In the genomic region with DNA sequence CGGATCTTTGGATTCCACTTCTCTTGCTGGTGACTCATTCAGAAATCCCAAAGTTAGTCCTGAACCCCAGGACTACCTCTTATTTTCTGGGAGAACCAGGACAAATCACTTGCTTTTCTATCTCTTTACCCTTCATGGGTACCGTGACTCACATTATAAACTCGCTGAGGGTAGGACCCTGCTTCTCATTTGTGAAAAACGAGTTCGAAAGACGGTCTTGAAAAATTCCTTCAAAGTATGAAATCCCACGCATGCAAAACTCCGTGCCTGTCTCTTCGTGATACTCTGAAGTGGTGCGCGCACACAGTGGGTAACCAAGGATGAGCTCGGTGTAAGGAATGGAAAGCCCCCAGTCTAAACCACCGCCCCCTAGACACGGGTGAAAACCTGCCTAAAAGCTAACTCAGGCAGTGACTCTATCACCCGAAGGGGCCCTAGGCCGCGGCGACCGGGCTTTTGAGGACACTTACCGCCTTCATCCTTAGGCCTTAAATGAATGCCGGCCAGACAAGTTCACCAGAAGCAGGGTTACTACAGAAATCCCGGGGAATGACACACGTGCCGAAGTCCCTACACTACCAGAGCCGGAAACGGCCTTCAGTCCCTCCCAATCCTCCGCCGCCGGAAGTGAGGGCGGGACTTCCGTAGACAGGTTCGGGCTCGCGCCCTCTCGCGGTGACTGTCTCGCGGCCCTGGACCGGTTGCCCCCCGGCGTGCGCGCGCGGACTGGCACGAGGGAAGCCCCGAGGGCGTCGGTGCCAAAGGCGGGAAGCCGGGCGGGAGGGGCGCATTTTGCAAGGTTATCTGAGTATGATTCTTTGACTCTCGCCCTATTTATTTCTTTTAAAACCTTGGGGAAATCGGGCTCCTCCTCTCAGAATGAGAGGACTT, we compare ENCODE assay signal across 8 cellular contexts. TPM values are rescaled to one million over a fixed set of nuclear protein-coding genes. Genes with fewer than 3 reads are reported as not detected.
DNase-seq lines count a peak whose midpoint lies in the region; ATAC-seq and TF ChIP-seq lines count a peak whose summit lies in the region.

A gene with protein sequence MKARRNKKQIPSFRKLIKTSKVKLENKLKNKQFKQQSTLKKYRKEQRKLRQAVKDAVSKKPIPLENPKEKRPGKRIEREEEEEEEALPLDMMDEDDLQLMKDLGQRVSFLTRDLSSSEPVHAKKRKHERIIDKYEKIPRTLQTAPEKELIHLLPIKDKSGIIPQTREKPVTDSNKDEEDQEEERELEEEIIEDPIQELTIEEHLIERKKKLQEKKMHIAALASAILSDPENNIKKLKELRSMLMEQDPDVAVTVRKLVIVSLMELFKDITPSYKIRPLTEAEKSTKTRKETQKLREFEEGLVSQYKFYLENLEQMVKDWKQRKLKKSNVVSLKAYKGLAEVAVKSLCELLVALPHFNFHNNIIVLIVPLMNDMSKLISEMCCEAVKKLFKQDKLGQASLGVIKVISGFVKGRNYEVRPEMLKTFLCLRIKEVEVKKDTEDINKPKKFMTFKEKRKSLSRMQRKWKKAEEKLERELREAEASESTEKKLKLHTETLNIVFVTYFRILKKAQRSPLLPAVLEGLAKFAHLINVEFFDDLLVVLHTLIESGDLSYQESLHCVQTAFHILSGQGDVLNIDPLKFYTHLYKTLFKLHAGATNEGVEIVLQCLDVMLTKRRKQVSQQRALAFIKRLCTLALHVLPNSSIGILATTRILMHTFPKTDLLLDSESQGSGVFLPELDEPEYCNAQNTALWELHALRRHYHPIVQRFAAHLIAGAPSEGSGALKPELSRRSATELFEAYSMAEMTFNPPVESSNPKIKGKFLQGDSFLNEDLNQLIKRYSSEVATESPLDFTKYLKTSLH (minus strand): TSS at position 580 of the 891 bp plus-strand sequence. CDS start 101 bp downstream, at position 479.

- H3K9ac ChIP-seq in HUES64 (ENCODE audit: low read depth, low read length) (peak within 1 kb of the TSS; percentile 86), OCI-LY3 (ENCODE audit: low read length) (peak within 1 kb of the TSS; percentile 98)

- peak within 1 kb of the TSS; percentile 90 for H3K4me2 ChIP-seq in OCI-LY3 (ENCODE audit: low read length)

- H3K36me3 ChIP-seq in HUES64 (ENCODE audit: insufficient read depth, low read length) (peaks cover 39% of the 10 kb centered on the region), OCI-LY3 (replicated peaks; ENCODE audit: low read depth, low read length) (peaks cover 18% of the 10 kb centered on the region)

- peak; percentile 98 for ATAC-seq in GM21447 (IDR thresholded peaks at IDR 0.05; ENCODE audit: unreplicated experiment)

- H3K27me3 ChIP-seq in HUES64 (ENCODE audit: insufficient read depth, low read length) (peaks cover 34% of the 10 kb centered on the region), OCI-LY3 (ENCODE audit: low read depth, low read length) (no peaks in the 10 kb centered on the region)

- peaks cover 13% of the 10 kb centered on the region for H3K4me1 ChIP-seq in HUES64 (ENCODE audit: insufficient read depth, low read length)
- H3K4me1 ChIP-seq in OCI-LY3 (ENCODE audit: low read length) = peaks cover 15% of the 10 kb centered on the region

- WGBS in HUES64 = 1% methylated on average over 55 of the region's 55 CpGs

- H3K4me3 ChIP-seq in HUES64 (ENCODE audit: low read length) (peak within 1 kb of the TSS; percentile 99), OCI-LY3 (ENCODE audit: low read length) (peak within 1 kb of the TSS; percentile 93)

- H3K9me3 ChIP-seq in HUES64 (ENCODE audit: insufficient read depth, low read depth, low read length) (no peaks in the 10 kb centered on the region), OCI-LY3 (ENCODE audit: insufficient read depth, low read length) (no peaks in the 10 kb centered on the region)

- H3K27ac ChIP-seq in HUES64 (ENCODE audit: low read depth, low read length) (peak within 1 kb of the TSS; percentile 73), OCI-LY3 (ENCODE audit: low read length) (peak within 1 kb of the TSS; percentile 58)

- H2AFZ ChIP-seq in OCI-LY3 (ENCODE audit: low read depth, low read length) = peak within 1 kb of the TSS; percentile 98; the same call in 1 of the 2 replicates

- H3K79me2 ChIP-seq in OCI-LY3 (ENCODE audit: low read length) = peaks cover 48% of the 10 kb centered on the region

- H4K20me1 ChIP-seq in OCI-LY3 (ENCODE audit: insufficient read depth, low read length) = no peaks in the 10 kb centered on the region

- TF ChIP-seq CTCF in OCI-LY3 (IDR thresholded peaks at IDR 0.05; ENCODE audit: low read depth, low read length) = peak; percentile 71

- DNase-seq in DMS 273 treated with DMSO at 0.1 percent for 48 hours (lab: John Stamatoyannopoulos, UW) = peak; percentile 71
- DNase-seq in activated T-cell treated with anti-CD3 and anti-CD28 coated beads for 1 hour (ENCODE audit: low read depth) = peak; percentile 97
- peak; percentile 86 for DNase-seq in epidermal melanocyte (ENCODE audit: insufficient read length, low spot score)
- peak; percentile 93 for DNase-seq in middle frontal gyrus (ENCODE audit: extremely low spot score, low spot score)
- peak; percentile 94 to 95 for DNase-seq in stimulated activated CD8-positive, alpha-beta memory T cell treated with anti-CD3 and anti-CD28 coated beads, Interleukin-2, amount 100 ng/mL, for 48 hours (ENCODE audit: low read depth in 2 of 2)

RNA-seq across cellular contexts. Expression of the gene that starts here (rescaled TPM):
- polyA plus RNA-seq in HUES64 (2013, experiment 1 of 2) = 25.7 TPM
- polyA plus RNA-seq in HUES64 (2013, experiment 2 of 2) = 24.0 TPM

Comparison
In these comparisons a context has a peak if more than half of its experiments do, and no peak if none do; other contexts are left out.
1. Peak in every context shown above with its lines: DNase-seq, ATAC-seq, H3K4me3 ChIP-seq and H3K27ac ChIP-seq.